ENCODE assay signal across 23 cellular contexts in genomic region chr11:124551189-124551588, GRCh38. TPM values are rescaled to one million over a fixed set of nuclear protein-coding genes. Genes with fewer than 3 reads are reported as not detected.
"Had no signal": no experiment of that assay in that cellular context is flagged by ENCODE, and none has a peak within 500 bp of the region (broad histone marks: within the 10 kb centered on the region; RNA-seq: fewer than 3 reads in every experiment).

No MANE protein-coding gene starts in this region.

- H3K27me3 Mint-ChIP-seq: activated B cell treated with CpG ODN at 0.5 μM for 24 hours; activated CD4-positive, alpha-beta T cell treated with anti-CD3 and anti-CD28 coated beads, Interleukin-2, amount 10 ng/mL, durations not matched to agents 24 days and 14 days had no signal

- H3K27ac ChIP-seq: dorsolateral prefrontal cortex, gastroesophageal sphincter, left lung, tibial artery, uterus had no signal

- H3K4me3 ChIP-seq: dorsolateral prefrontal cortex, gastroesophageal sphincter, left lung, tibial artery, uterus had no signal

- H3K9me3 Mint-ChIP-seq: activated B cell treated with CpG ODN at 0.5 μM for 24 hours; activated CD4-positive, alpha-beta T cell treated with anti-CD3 and anti-CD28 coated beads, Interleukin-2, amount 10 ng/mL, durations not matched to agents 24 days and 14 days; activated naive CD4-positive, alpha-beta T cell treated with anti-CD3 and anti-CD28 coated beads, Interleukin-2, amount 50 U/mL, for 72 hours; activated T-cell treated with anti-CD3 and anti-CD28 coated beads, Interleukin-2, amount 50 U/mL, for 72 hours had no signal

- H3K9me3 ChIP-seq: left lung, tibial artery, uterus had no signal

- H3K4me3 Mint-ChIP-seq: activated B cell treated with CpG ODN at 0.5 μM for 24 hours; activated CD4-positive, alpha-beta T cell treated with anti-CD3 and anti-CD28 coated beads, Interleukin-2, amount 10 ng/mL, durations not matched to agents 24 days and 14 days; activated CD8-positive, alpha-beta T cell treated with anti-CD3 and anti-CD28 coated beads, Interleukin-2, amount 10 ng/mL, durations not matched to agents 7 days and 5 days; activated T-cell treated with anti-CD3 and anti-CD28 coated beads, Interleukin-2, amount 50 U/mL, for 72 hours; naive B cell had no signal

- H3K4me1 Mint-ChIP-seq: activated B cell treated with CpG ODN at 0.5 μM for 24 hours; activated CD4-positive, alpha-beta T cell treated with anti-CD3 and anti-CD28 coated beads, Interleukin-2, amount 10 ng/mL, durations not matched to agents 24 days and 14 days; naive B cell had no signal

- H3K36me3 Mint-ChIP-seq: activated naive CD4-positive, alpha-beta T cell treated with anti-CD3 and anti-CD28 coated beads, Interleukin-2, amount 50 U/mL, for 72 hours; naive B cell had no signal

- DNase-seq: activated B cell treated with CpG ODN at 0.5 μM for 24 hours; activated CD4-positive, alpha-beta T cell treated with anti-CD3 and anti-CD28 coated beads, Interleukin-2, amount 10 ng/mL, durations not matched to agents 24 days and 14 days; activated CD8-positive, alpha-beta memory T cell treated with anti-CD3 and anti-CD28 coated beads, Interleukin-2, amount 50 U/mL, for 48 hours; activated CD8-positive, alpha-beta T cell treated with anti-CD3 and anti-CD28 coated beads, Interleukin-2, amount 10 ng/mL, durations not matched to agents 7 days and 5 days; activated gamma-delta T cell; activated T-cell treated with anti-CD3 and anti-CD28 coated beads, Interleukin-2, amount 50 U/mL, for 72 hours; dorsolateral prefrontal cortex; erythroblast; kidney; left lung; mammary epithelial cell; naive B cell; posterior cingulate gyrus; small intestine; stimulated activated CD4-positive, alpha-beta T cell treated with anti-CD3 and anti-CD28 coated beads, Interleukin-4, amount 100 ng/mL, for 24 hours; stimulated activated naive CD4-positive, alpha-beta T cell; tibial artery; uterus had no signal

- H3K27me3 ChIP-seq: dorsolateral prefrontal cortex, gastroesophageal sphincter, left lung, tibial artery, uterus had no signal

- H3K36me3 ChIP-seq: gastroesophageal sphincter, left lung, tibial artery, uterus had no signal

- ATAC-seq: activated CD8-positive, alpha-beta T cell treated with anti-CD3 and anti-CD28 coated beads, Interleukin-2, amount 10 ng/mL, durations not matched to agents 7 days and 5 days; activated naive CD4-positive, alpha-beta T cell treated with anti-CD3 and anti-CD28 coated beads, Interleukin-2, amount 50 U/mL, for 72 hours; activated T-cell treated with anti-CD3 and anti-CD28 coated beads, Interleukin-2, amount 50 U/mL, for 72 hours; gastroesophageal sphincter; left lung had no signal

- H3K4me1 ChIP-seq: gastroesophageal sphincter, left lung, tibial artery, uterus had no signal

- H3K27ac Mint-ChIP-seq: activated B cell treated with CpG ODN at 0.5 μM for 24 hours; activated CD4-positive, alpha-beta T cell treated with anti-CD3 and anti-CD28 coated beads, Interleukin-2, amount 10 ng/mL, durations not matched to agents 24 days and 14 days; activated CD8-positive, alpha-beta T cell treated with anti-CD3 and anti-CD28 coated beads, Interleukin-2, amount 10 ng/mL, durations not matched to agents 7 days and 5 days; activated naive CD4-positive, alpha-beta T cell treated with anti-CD3 and anti-CD28 coated beads, Interleukin-2, amount 50 U/mL, for 72 hours; activated T-cell treated with anti-CD3 and anti-CD28 coated beads, Interleukin-2, amount 50 U/mL, for 72 hours had no signal

RNA-seq across cellular contexts. Expression of gene OR8B12, which starts 7.7 kb away (rescaled TPM):
- total RNA-seq: activated B cell treated with CpG ODN at 0.5 μM for 24 hours; activated CD4-positive, alpha-beta T cell treated with anti-CD3 and anti-CD28 coated beads, Interleukin-2, amount 10 ng/mL, durations not matched to agents 24 days and 14 days; activated CD8-positive, alpha-beta T cell treated with anti-CD3 and anti-CD28 coated beads, Interleukin-2, amount 10 ng/mL, durations not matched to agents 7 days and 5 days; activated naive CD4-positive, alpha-beta T cell treated with anti-CD3 and anti-CD28 coated beads, Interleukin-2, amount 50 U/mL, for 72 hours; activated T-cell treated with anti-CD3 and anti-CD28 coated beads, Interleukin-2, amount 50 U/mL, for 72 hours; cardiac septum; dorsolateral prefrontal cortex; gastroesophageal sphincter; kidney; left lung; mammary epithelial cell; mononuclear cell; subcutaneous adipose tissue; uterus had no signal
- polyA plus RNA-seq: mammary epithelial cell, small intestine had no signal

RNA-seq across cellular contexts. Expression of gene OR8A1, which starts 18.6 kb away (rescaled TPM):
- total RNA-seq: activated B cell treated with CpG ODN at 0.5 μM for 24 hours; activated CD4-positive, alpha-beta T cell treated with anti-CD3 and anti-CD28 coated beads, Interleukin-2, amount 10 ng/mL, durations not matched to agents 24 days and 14 days; activated CD8-positive, alpha-beta T cell treated with anti-CD3 and anti-CD28 coated beads, Interleukin-2, amount 10 ng/mL, durations not matched to agents 7 days and 5 days; activated naive CD4-positive, alpha-beta T cell treated with anti-CD3 and anti-CD28 coated beads, Interleukin-2, amount 50 U/mL, for 72 hours; activated T-cell treated with anti-CD3 and anti-CD28 coated beads, Interleukin-2, amount 50 U/mL, for 72 hours; cardiac septum; gastroesophageal sphincter; kidney; left lung; mammary epithelial cell; mononuclear cell; subcutaneous adipose tissue; uterus had no signal
- polyA plus RNA-seq: mammary epithelial cell, small intestine had no signal
